Comparison of ENCODE assay signal across 9 cellular contexts in genomic region chr15:91302588-91303439, GRCh38.
DNase-seq lines count a peak whose midpoint lies in the region; ATAC-seq, FAIRE-seq and TF ChIP-seq lines count a peak whose summit lies in the region.
"Had no signal": no experiment of that assay in that cellular context is flagged by ENCODE, and none has a peak within 500 bp of the region (broad histone marks: within the 10 kb centered on the region; RNA-seq: fewer than 3 reads in every experiment).

No MANE protein-coding gene starts in this region.

- ATAC-seq in HG03457 (IDR thresholded peaks at IDR 0.05; ENCODE audit: unreplicated experiment), result no peak

- H3K9me3 Mint-ChIP-seq in type B pancreatic cell, result no peaks in the 10 kb centered on the region
- H3K9me3 Mint-ChIP-seq: T-helper 1 cell treated with Interleukin-12 subunit alpha and Interleukin-12 subunit beta and Interleukin-4 antibody, amounts not matched to agents 30 μg/mL and 1 μg/mL, for 36 hours had no signal

- TF ChIP-seq POLR2A in GM12892 (IDR thresholded peaks at IDR 0.05; ENCODE audit: low read depth, low read length) (no peak), Peyer's patch (IDR thresholded peaks at IDR 0.05) (no peak)

- no peaks in the 10 kb centered on the region for H3K9me3 ChIP-seq in BLaER1 treated with 17β-estradiol and CSF1 and Interleukin-3, amounts not matched to agents 10 nM and 100 nM (replicated peaks in 1 of 11)
- no peaks in the 10 kb centered on the region for H3K9me3 ChIP-seq in Peyer's patch

- H3K4me1 ChIP-seq in BLaER1 treated with 17β-estradiol and CSF1 and Interleukin-3, amounts not matched to agents 10 nM and 100 nM, result peaks cover 4 to 34% (median 16%) of the 10 kb centered on the region in 10 experiments
- H3K4me1 ChIP-seq in Peyer's patch, result no peaks in the 10 kb centered on the region

- no peak overlapping the region for H3K27ac ChIP-seq in BLaER1 treated with 17β-estradiol and CSF1 and Interleukin-3, amounts not matched to agents 10 nM and 100 nM
- no peak overlapping the region for H3K27ac ChIP-seq in Peyer's patch

- H3K4me3 Mint-ChIP-seq in type B pancreatic cell, result no peak overlapping the region
- H3K4me3 Mint-ChIP-seq: T-helper 1 cell treated with Interleukin-12 subunit alpha and Interleukin-12 subunit beta and Interleukin-4 antibody, amounts not matched to agents 30 μg/mL and 1 μg/mL, for 36 hours had no signal

- H4K20me1 ChIP-seq in BLaER1 treated with 17β-estradiol and CSF1 and Interleukin-3, amounts not matched to agents 10 nM and 100 nM, result no peaks in the 10 kb centered on the region

- H3K4me2 ChIP-seq in BLaER1 treated with 17β-estradiol and CSF1 and Interleukin-3, amounts not matched to agents 10 nM and 100 nM, result peak overlapping the region in 9 of 11 experiments; percentile 7 to 44 (median 26); a peak in 9 of 22 replicates

- no peak overlapping the region for H3K9ac ChIP-seq in BLaER1 treated with 17β-estradiol and CSF1 and Interleukin-3, amounts not matched to agents 10 nM and 100 nM

- H3K36me3 Mint-ChIP-seq in type B pancreatic cell, result no peaks in the 10 kb centered on the region

- no peaks in the 10 kb centered on the region for H3K36me3 ChIP-seq in BLaER1 treated with 17β-estradiol and CSF1 and Interleukin-3, amounts not matched to agents 10 nM and 100 nM
- no peaks in the 10 kb centered on the region for H3K36me3 ChIP-seq in Peyer's patch

- H3K4me3 ChIP-seq in BLaER1 treated with 17β-estradiol and CSF1 and Interleukin-3, amounts not matched to agents 10 nM and 100 nM, result no peak overlapping the region
- no peak overlapping the region for H3K4me3 ChIP-seq in Peyer's patch

- H3K27me3 Mint-ChIP-seq in type B pancreatic cell, result peaks cover 53% of the 10 kb centered on the region

- FAIRE-seq in GM12892 (lab: Jason Lieb, UNC), result peak; percentile 48

- H3K27ac Mint-ChIP-seq in type B pancreatic cell, result no peak overlapping the region
- H3K27ac Mint-ChIP-seq: T-helper 1 cell treated with Interleukin-12 subunit alpha and Interleukin-12 subunit beta and Interleukin-4 antibody, amounts not matched to agents 30 μg/mL and 1 μg/mL, for 36 hours had no signal

- H3K27me3 ChIP-seq in BLaER1 treated with 17β-estradiol and CSF1 and Interleukin-3, amounts not matched to agents 10 nM and 100 nM, result no peaks in the 10 kb centered on the region
- H3K27me3 ChIP-seq in Peyer's patch, result no peaks in the 10 kb centered on the region

- TF ChIP-seq CTCF in Peyer's patch (IDR thresholded peaks at IDR 0.05), result peak in 5 of 6 experiments; percentile 15 to 78 (median 75)
- TF ChIP-seq CTCF in type B pancreatic cell (conservative IDR thresholded peaks at IDR 0.05), result peak; percentile 87

- DNase-seq in GM12892 (ENCODE audit: insufficient read length) (peak; percentile 18), M059J (ENCODE audit: low read depth) (peak; percentile 70), Peyer's patch (peak in 1 of 3 donors; percentile 50), cerebellum (ENCODE audit: low spot score) (peak; percentile 73), kidney tubule cell (ENCODE audit: low spot score) (peak; percentile 78), type B pancreatic cell (ENCODE audit: extremely low spot score, unreplicated experiment) (no peak)

- H3K4me1 Mint-ChIP-seq in type B pancreatic cell (ENCODE audit: unreplicated experiment), result peaks cover 4% of the 10 kb centered on the region
